8 cellular contexts compared by ENCODE assay signal in the genomic region with DNA sequence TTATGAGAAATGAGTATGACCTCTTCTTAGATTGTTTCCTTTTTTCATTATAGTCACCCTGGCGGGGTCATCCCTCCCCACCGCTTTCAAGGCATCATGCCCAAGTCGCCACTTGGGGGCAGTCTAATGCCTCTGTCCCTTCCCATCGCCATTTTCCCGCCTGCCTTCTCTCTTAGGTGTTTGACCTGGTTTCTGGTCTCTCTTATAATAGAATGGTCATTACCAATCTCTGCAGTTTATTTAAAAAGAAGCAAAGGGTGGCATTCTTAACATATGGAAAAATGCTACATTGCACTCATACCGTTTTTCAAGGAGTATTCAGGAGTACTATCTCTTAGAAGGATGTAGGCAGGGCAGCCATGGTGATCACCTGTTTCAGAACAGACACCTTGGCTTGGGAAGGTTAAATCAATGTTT.
DNase-seq lines count a peak whose midpoint lies in the region; ATAC-seq, FAIRE-seq and TF ChIP-seq lines count a peak whose summit lies in the region.

No MANE protein-coding gene starts in this region.

- TF ChIP-seq CTCF in AG09319 (IDR thresholded peaks at IDR 0.05; ENCODE audit: low read depth, low read length) = peak; percentile 68
- peak; percentile 99 for TF ChIP-seq CTCF in MM.1S (IDR thresholded peaks at IDR 0.05; ENCODE audit: low read length)
- TF ChIP-seq CTCF in RWPE2 (IDR thresholded peaks at IDR 0.05; ENCODE audit: poor library complexity, severe bottlenecking) = peak; percentile 73
- peak; percentile 77 for TF ChIP-seq CTCF in parathyroid adenoma (IDR thresholded peaks at IDR 0.05)

- no peaks in the 10 kb centered on the region for H3K36me3 ChIP-seq in MM.1S (replicated peaks; ENCODE audit: insufficient read depth, low read length)
- no peaks in the 10 kb centered on the region for H3K36me3 ChIP-seq in RWPE2 (ENCODE audit: low read depth)
- no peaks in the 10 kb centered on the region for H3K36me3 ChIP-seq in parathyroid adenoma (ENCODE audit: control insufficient read depth, insufficient read depth, low read length)

- no peaks in the 10 kb centered on the region for H3K27me3 ChIP-seq in MM.1S (replicated peaks; ENCODE audit: insufficient read depth, low read length)
- no peaks in the 10 kb centered on the region for H3K27me3 ChIP-seq in RWPE2 (ENCODE audit: insufficient read depth, poor library complexity, severe bottlenecking)
- H3K27me3 ChIP-seq in parathyroid adenoma (ENCODE audit: control insufficient read depth, insufficient read depth, low read length) = no peaks in the 10 kb centered on the region

- no peak overlapping the region for H3K4me3 ChIP-seq in MM.1S (ENCODE audit: low read length)
- H3K4me3 ChIP-seq in RWPE2 (ENCODE audit: severe bottlenecking) = no peak overlapping the region
- no peak overlapping the region for H3K4me3 ChIP-seq in parathyroid adenoma (ENCODE audit: low read depth, low read length)

- H2AFZ ChIP-seq in MM.1S (ENCODE audit: low read length) (peak overlapping the region; percentile 62), parathyroid adenoma (peak overlapping the region; percentile 66)

- H3K4me1 ChIP-seq in MM.1S (ENCODE audit: low read length) (no peaks in the 10 kb centered on the region), RWPE2 (ENCODE audit: insufficient read depth, poor library complexity, severe bottlenecking) (peaks cover 21% of the 10 kb centered on the region), parathyroid adenoma (peaks cover 2% of the 10 kb centered on the region)

- no peaks in the 10 kb centered on the region for H4K20me1 ChIP-seq in MM.1S (ENCODE audit: insufficient read depth, low read length)

- no peaks in the 10 kb centered on the region for H3K9me2 ChIP-seq in MM.1S (replicated peaks; ENCODE audit: insufficient read depth, low read length)

- H3K9ac ChIP-seq in MM.1S (ENCODE audit: low read length) = no peak overlapping the region
- H3K9ac ChIP-seq in parathyroid adenoma = no peak overlapping the region

- FAIRE-seq in urothelium cell line (lab: Jason Lieb, UNC) = no peak

- no peak for ATAC-seq in RWPE2 (ENCODE audit: low read depth)

- no peak overlapping the region for H3K27ac ChIP-seq in MM.1S (ENCODE audit: low read length)
- no peak overlapping the region for H3K27ac ChIP-seq in RWPE2 (ENCODE audit: poor library complexity, severe bottlenecking)
- H3K27ac ChIP-seq in parathyroid adenoma = no peak overlapping the region

- DNase-seq in AG09319 (ENCODE audit: extremely low read depth, low read depth) (no peak), GM19238 (ENCODE audit: insufficient read length, low spot score) (peak; percentile 44), MM.1S (peak; percentile 75), RWPE2 (ENCODE audit: low spot score) (no peak), foreskin melanocyte (peak; percentile 25), urothelium cell line (ENCODE audit: low spot score) (peak; percentile 63)
- peak; percentile 35 for DNase-seq in activated T-helper 9 cell treated with anti-CD3 and anti-CD28 coated beads, Interleukin-2, amount 50 U/mL, for 16 hours (ENCODE audit: low read depth)

- H3K4me2 ChIP-seq in MM.1S (ENCODE audit: low read depth, low read length) (no peak overlapping the region; the same call in 1 of the 2 replicates), parathyroid adenoma (ENCODE audit: low read length) (no peak overlapping the region)

- H3K9me3 ChIP-seq in MM.1S (replicated peaks; ENCODE audit: insufficient read depth, low read length) (no peaks in the 10 kb centered on the region), RWPE2 (ENCODE audit: severe bottlenecking) (no peaks in the 10 kb centered on the region), parathyroid adenoma (ENCODE audit: control insufficient read depth, low read length) (no peaks in the 10 kb centered on the region)

- no peaks in the 10 kb centered on the region for H3K79me2 ChIP-seq in MM.1S (ENCODE audit: low read length)
- no peaks in the 10 kb centered on the region for H3K79me2 ChIP-seq in parathyroid adenoma

- H3F3A ChIP-seq in MM.1S (ENCODE audit: insufficient read depth, low read length) = no peaks in the 10 kb centered on the region

Comparison
In these comparisons a context has a peak if more than half of its experiments do, and no peak if none do; other contexts are left out.
1. DNase-seq: peak in GM19238 (single experiment), MM.1S (single experiment), activated T-helper 9 cell treated with anti-CD3 and anti-CD28 coated beads, Interleukin-2, amount 50 U/mL, for 16 hours (single experiment), foreskin melanocyte (single experiment) and urothelium cell line (single experiment); none in AG09319 (single experiment) and RWPE2 (single experiment).
2. Peak in every context shown above with its lines, with median percentiles within 50 percentile points of each other: CTCF ChIP-seq.